Comparison of ENCODE assay signal across 8 cellular contexts in genomic region chr16:10942352-10943297, GRCh38. TPM values are rescaled to one million over a fixed set of nuclear protein-coding genes. Genes with fewer than 3 reads are reported as not detected.
A peak's percentile ranks its signal among the peaks of the same experiment; 100 is the strongest.
DNase-seq lines count a peak whose midpoint lies in the region; ATAC-seq, FAIRE-seq and TF ChIP-seq lines count a peak whose summit lies in the region.

Gene DEXI, minus strand, starts transcription at chr16:10942468. Its CDS starts 463 bp downstream, at chr16:10942005.

- no peak for TF ChIP-seq EP300 in H1 (IDR thresholded peaks at IDR 0.05; ENCODE audit: borderline replicate concordance in 1 of 2, low read depth in 2 of 2, low read length in 2 of 2)

- peak within 1 kb of the TSS in 2 of 4 experiments; percentile 29 to 75; a peak in 3 of 7 replicates for H3K9ac ChIP-seq in H1 (replicated peaks in 1 of 4; ENCODE audit: extremely low read depth in 1 of 4, low read depth in 3 of 4, low read length in 3 of 4)

- H3K27me3 Mint-ChIP-seq in CD8-positive, alpha-beta memory T cell = no peaks in the 10 kb centered on the region

- peaks cover 16 to 32% of the 10 kb centered on the region in 2 experiments for H4K20me1 ChIP-seq in H1 (replicated peaks in 1 of 2; ENCODE audit: control insufficient read depth in 1 of 2, insufficient read depth in 2 of 2, low read length in 2 of 2)

- H2BK12ac ChIP-seq in H1 (ENCODE audit: low read depth, low read length) = peak within 1 kb of the TSS; percentile 39; the same call in 1 of the 2 replicates

- peak within 1 kb of the TSS; percentile 96 for H3K18ac ChIP-seq in H1 (ENCODE audit: extremely low read depth, low read length)

- ATAC-seq in GM19463 (IDR thresholded peaks at IDR 0.05; ENCODE audit: unreplicated experiment) = peak; percentile 70

- H3K23me2 ChIP-seq in H1 (ENCODE audit: low read depth, low read length) = peaks cover 8% of the 10 kb centered on the region

- peaks cover 69 to 92% (median 78%) of the 10 kb centered on the region in 3 donors for H3K4me1 Mint-ChIP-seq in CD8-positive, alpha-beta memory T cell

- H2BK120ac ChIP-seq in H1 (replicated peaks; ENCODE audit: low read depth, low read length) = no peak within 1 kb of the TSS

- peak within 1 kb of the TSS; percentile 86 to 96 for H3K4me2 ChIP-seq in H1 (ENCODE audit: insufficient read depth in 1 of 2, low read depth in 2 of 2, low read length in 2 of 2)

- TF ChIP-seq POLR2A in H1 (IDR thresholded peaks at IDR 0.05; ENCODE audit: control extremely low read depth in 1 of 2, low read depth in 2 of 2, low read length in 2 of 2) = no peak; a peak in 1 of 3 replicates

- peak within 1 kb of the TSS; percentile 54 for H4K8ac ChIP-seq in H1 (ENCODE audit: extremely low read depth, insufficient read depth, low read length)

- no peak within 1 kb of the TSS for H3K4ac ChIP-seq in H1 (replicated peaks; ENCODE audit: insufficient read length, low read depth, low read length)

- H3K9me3 Mint-ChIP-seq in CD8-positive, alpha-beta memory T cell = no peaks in the 10 kb centered on the region

- H3K4me3 Mint-ChIP-seq in CD8-positive, alpha-beta memory T cell = peak within 1 kb of the TSS; percentile 90 to 96 (median 92)

- peaks cover 76% of the 10 kb centered on the region for H3K4me1 ChIP-seq in CD8-positive, alpha-beta memory T cell (ENCODE audit: insufficient read depth, low read length)
- peaks cover 15 to 24% (median 21%) of the 10 kb centered on the region in 4 experiments for H3K4me1 ChIP-seq in H1 (replicated peaks in 1 of 4; ENCODE audit: control insufficient read depth in 3 of 4, insufficient read depth in 4 of 4, low read length in 3 of 4)

- peaks cover 16% of the 10 kb centered on the region for H3K79me1 ChIP-seq in H1 (ENCODE audit: low read depth, low read length)

- H2BK15ac ChIP-seq in H1 (ENCODE audit: low read length) = 0 out of 2 replicates have a peak within 1 kb of the TSS, but pooled peaks have one; percentile 61

- no peak within 1 kb of the TSS for H4K91ac ChIP-seq in H1 (replicated peaks; ENCODE audit: insufficient read length, low read length)

- H3K14ac ChIP-seq in H1 (ENCODE audit: insufficient read length) = no peak within 1 kb of the TSS

- peak within 1 kb of the TSS; percentile 72 for H3K4me3 ChIP-seq in CD8-positive, alpha-beta memory T cell (ENCODE audit: low read length)
- H3K4me3 ChIP-seq in H1 (ENCODE audit: extremely low read depth in 1 of 4, insufficient read depth in 2 of 4, low read depth in 3 of 4, low read length in 4 of 4) = peak within 1 kb of the TSS; percentile 56 to 68 (median 66)

- peak within 1 kb of the TSS; percentile 66; the same call in 1 of the 2 replicates for H2BK5ac ChIP-seq in H1 (ENCODE audit: low read depth, low read length)

- H2AK5ac ChIP-seq in H1 (ENCODE audit: low read depth, low read length) = no peak within 1 kb of the TSS

- TF ChIP-seq CTCF in H1 (IDR thresholded peaks at IDR 0.05; ENCODE audit: control extremely low read depth in 1 of 3, insufficient read depth in 1 of 3, low read depth in 1 of 3, low read length in 3 of 3) = no peak

- H2AFZ ChIP-seq in H1 (ENCODE audit: low read length) = peak within 1 kb of the TSS; percentile 100

- POLR2A ChIA-PET in CD8-positive, alpha-beta memory T cell (lab: Charles Lee) = interaction anchor here (0.5 to 1.3 kb wide), 4 partner anchors 26 to 969 kb away, joined by 3 to 6 read pairs (median 4); no protein-coding TSS in a partner anchor
- POLR2A ChIA-PET in H1 (lab: Charles Lee; ENCODE audit: partially characterized antibody) = interaction anchor here (0.9 kb wide), 1 partner anchor 249 kb away, joined by 3 read pairs; no protein-coding TSS in a partner anchor

- peak within 1 kb of the TSS; percentile 15 to 98 (median 84) for H3K27ac Mint-ChIP-seq in CD8-positive, alpha-beta memory T cell

- no peak for FAIRE-seq in H1 (lab: Jason Lieb, UNC)

- no peak within 1 kb of the TSS for H3K23ac ChIP-seq in H1 (ENCODE audit: insufficient read length)

- peak within 1 kb of the TSS; percentile 36 for H3K27ac ChIP-seq in CD8-positive, alpha-beta memory T cell (ENCODE audit: low read depth, low read length)
- H3K27ac ChIP-seq in H1 (ENCODE audit: low read depth, low read length) = no peak within 1 kb of the TSS; the same call in 1 of the 2 replicates

- TF ChIP-seq RAD21 in H1 (IDR thresholded peaks at IDR 0.05 in 1 of 2, conservative IDR thresholded peaks at IDR 0.05 in 1 of 2; ENCODE audit: low read depth in 2 of 2, low read length in 2 of 2) = no peak

- H3K36me3 Mint-ChIP-seq in CD8-positive, alpha-beta memory T cell = peaks cover 0 to 17% (median 6%) of the 10 kb centered on the region in 3 donors

- no peaks in the 10 kb centered on the region for H3K27me3 ChIP-seq in CD8-positive, alpha-beta memory T cell (ENCODE audit: insufficient read depth, low read length, poor library complexity, severe bottlenecking)
- no peaks in the 10 kb centered on the region; a peak in 2 of 7 replicates for H3K27me3 ChIP-seq in H1 (replicated peaks in 1 of 4; ENCODE audit: control insufficient read depth in 3 of 4, extremely low read depth in 1 of 4, insufficient read depth in 3 of 4, low read length in 3 of 4)

- no peaks in the 10 kb centered on the region for H3K36me3 ChIP-seq in CD8-positive, alpha-beta memory T cell (ENCODE audit: insufficient read depth, low read length)
- peaks cover 0 to 4% (median 0%) of the 10 kb centered on the region in 4 experiments; a peak in 1 of 8 replicates for H3K36me3 ChIP-seq in H1 (ENCODE audit: control insufficient read depth in 2 of 4, insufficient read depth in 4 of 4, low read length in 3 of 4)

- no peaks in the 10 kb centered on the region for H3K9me3 ChIP-seq in CD8-positive, alpha-beta memory T cell (ENCODE audit: low read length)
- no peaks in the 10 kb centered on the region for H3K9me3 ChIP-seq in H1 (ENCODE audit: insufficient read depth in 2 of 2, low read depth in 1 of 2, low read length in 1 of 2)

- CTCF ChIA-PET in CD8-positive, alpha-beta memory T cell (lab: Charles Lee) = interaction anchor here (0.8 to 1.7 kb wide), 4 partner anchors 18 to 313 kb away, joined by 3 to 6 read pairs (median 4); partner anchors contain the start of gene SOCS1
- CTCF ChIA-PET in H1 (lab: Charles Lee; ENCODE audit: partially characterized antibody) = interaction anchor here (0.6 to 1.6 kb wide), 3 partner anchors 10 to 540 kb away, joined by 3 read pairs; no protein-coding TSS in a partner anchor

- no peak within 1 kb of the TSS for H3K56ac ChIP-seq in H1 (replicated peaks; ENCODE audit: insufficient read length, low read depth, low read length)

- peak; percentile 93 to 95 (median 93) for DNase-seq in CD8-positive, alpha-beta memory T cell
- DNase-seq in HS-27A (ENCODE audit: low read depth) (peak; percentile 69), H1 (ENCODE audit: low read depth in 1 of 2, low spot score in 2 of 2) (peak; percentile 56 to 96), mesenteric fat pad (ENCODE audit: low spot score) (peak; percentile 99)
- DNase-seq in NK-92 treated with Interleukin-12 subunit alpha and Interleukin-12 subunit beta, amount 100 ng/mL, for 24 hours (lab: John Stamatoyannopoulos, UW) = peak; percentile 68
- peak; percentile 78 to 93 (median 89) for DNase-seq in activated CD8-positive, alpha-beta memory T cell treated with anti-CD3 and anti-CD28 coated beads for 48 hours (ENCODE audit: low read depth in 2 of 3, low spot score in 2 of 3)
- peak; percentile 89 for DNase-seq in stimulated activated CD8-positive, alpha-beta memory T cell treated with anti-CD3 and anti-CD28 coated beads, Interleukin-15, amount 100 ng/mL, for 24 hours (ENCODE audit: low read depth)

- H4K5ac ChIP-seq in H1 (ENCODE audit: insufficient read length, low read depth, low read length) = peak within 1 kb of the TSS; percentile 84

- H3K79me2 ChIP-seq in H1 (ENCODE audit: control insufficient read depth in 1 of 2, insufficient read depth in 2 of 2, low read length in 2 of 2) = peaks cover 0 to 51% of the 10 kb centered on the region in 2 experiments; a peak in 2 of 4 replicates

- 12% methylated on average over 44 of the region's 60 CpGs; no CpG with 5 or more reads in 1 of the 2 experiments for WGBS in H1 (ENCODE audit: extremely low coverage in 1 of 2, insufficient coverage in 1 of 2, insufficient read length in 1 of 2, insufficient replicate concordance in 2 of 2, low coverage in 1 of 2, low lambda C conversion rate in 2 of 2, missing lambda C conversion rate in 1 of 2), 2 experiments

- no peak within 1 kb of the TSS for H2BK20ac ChIP-seq in H1 (ENCODE audit: low read length)

TF ChIP-seq in H1, 55 proteins besides CTCF, POLR2A, EP300 and RAD21:
- no peak for TF ChIP-seq KDM4A (IDR thresholded peaks at IDR 0.05; ENCODE audit: low read depth, low read length, severe bottlenecking)
- no peak for TF ChIP-seq POU5F1 (IDR thresholded peaks at IDR 0.05; ENCODE audit: low read depth, low read length)
- 0 out of 4 replicates have a peak, but pooled peaks of 1 of the 2 experiments have one; percentile 18 for TF ChIP-seq SIN3A (conservative IDR thresholded peaks at IDR 0.05 in 1 of 2, IDR thresholded peaks at IDR 0.05 in 1 of 2; ENCODE audit: low read depth in 1 of 2, low read length in 2 of 2)
- 0 out of 2 replicates have a peak, but pooled peaks have one; percentile 28 for TF ChIP-seq TAF1 (IDR thresholded peaks at IDR 0.05; ENCODE audit: low read depth, low read length)
- TF ChIP-seq SP1 (IDR thresholded peaks at IDR 0.05; ENCODE audit: low read depth, low read length) = peak; percentile 57; the same call in 1 of the 2 replicates
- TF ChIP-seq JUND (IDR thresholded peaks at IDR 0.05; ENCODE audit: low read length) = no peak

RNA-seq across cellular contexts. Expression of gene DEXI, which starts in this region (rescaled TPM):
- 10 to 100 TPM; 31.0 to 31.6 TPM for total RNA-seq in CD8-positive, alpha-beta memory T cell
- polyA plus RNA-seq in CD8-positive, alpha-beta memory T cell = 58.9 TPM
- total RNA-seq in H1 (2021; fragmentation: NEBNext Ultra II Directional; extraction: Animal tissue kit (Norgen Biotek cat#: 25700)) = 33.3 and 39.5 TPM in 2 replicates
- 47.3 and 84.0 TPM in 2 replicates for polyA plus RNA-seq in H1 (2011; rRNA removed)
- 53.5 TPM for polyA plus RNA-seq in H1 (2011; cell fraction: cytosol; rRNA removed)
- 53.7 TPM for polyA plus RNA-seq in H1 (2011; cell fraction: nucleus; rRNA removed)
- 36.9 to 41.1 TPM (median 38.1 TPM) in 4 replicates for polyA plus RNA-seq in H1 (2012, experiment 1 of 2)
- 46.0 TPM for polyA plus RNA-seq in H1 (2012, experiment 2 of 2)
- 23.3 TPM for polyA plus RNA-seq in H1 (2013, experiment 1 of 2)
- 22.4 TPM for polyA plus RNA-seq in H1 (2013, experiment 2 of 2)
- polyA minus RNA-seq in H1 (2011; rRNA and poly(A)+ RNA removed) = 28.3 and 41.4 TPM in 2 replicates
- polyA minus RNA-seq in H1 (2011; cell fraction: cytosol; rRNA and poly(A)+ RNA removed) = 28.3 TPM
- polyA minus RNA-seq in H1 (2011; cell fraction: nucleus; rRNA and poly(A)+ RNA removed) = 18.6 TPM
- 41.6 TPM for total RNA-seq in mesenteric fat pad
